Comparison of ENCODE assay signal across 10 cellular contexts in genomic region chr20:40532103-40532502, GRCh38.
DNase-seq lines count a peak whose midpoint lies in the region; ATAC-seq and TF ChIP-seq lines count a peak whose summit lies in the region.
"Had no signal": no experiment of that assay in that cellular context is flagged by ENCODE, and none has a peak within 500 bp of the region (broad histone marks: within the 10 kb centered on the region; RNA-seq: fewer than 3 reads in every experiment).

No MANE protein-coding gene starts in this region.

- intact Hi-C loops in PC-3 (cut with micrococcal nuclease) (no loop called here), heart right ventricle (cut with DNase I) (no loop called here), stomach (cut with DNase I; ENCODE audit: low total_unique reads) (no loop called here)

- H3K4me1 ChIP-seq in PC-3 (ENCODE audit: insufficient read depth, low read length), result no peaks in the 10 kb centered on the region
- no peaks in the 10 kb centered on the region for H3K4me1 ChIP-seq in heart right ventricle
- H3K4me1 ChIP-seq in stomach, result no peaks in the 10 kb centered on the region

- peaks cover 14% of the 10 kb centered on the region for H3K9me3 Mint-ChIP-seq in stimulated activated memory B cell treated with anti-CD40 and anti-IgM and Interleukin-4, amounts not matched to agents 10 μg/mL and 1 μg/mL and 100 μg/mL, for 72 hours

- H3K4me2 ChIP-seq in PC-3 (ENCODE audit: low read length), result no peak overlapping the region

- no peaks in the 10 kb centered on the region for H3K9me2 ChIP-seq in PC-3 (replicated peaks; ENCODE audit: low read length)

- no peak for DNase-seq in AG04450 (ENCODE audit: low read depth, low spot score)
- peak; percentile 12 for DNase-seq in ELF-1 (ENCODE audit: low read depth, low spot score)
- no peak for DNase-seq in PC-3
- DNase-seq in fibroblast of villous mesenchyme (ENCODE audit: low read depth), result no peak
- DNase-seq in heart right ventricle, result no peak
- DNase-seq in stomach, result no peak
- DNase-seq: aorta had no signal

- no TSS peak for BruUV-seq in PC-3 (replicated peaks; lab: Mats Ljungman, UMichigan)

- WGBS in heart right ventricle, 2 donors, result 62 to 67% methylated on average over 4 of the region's 4 CpGs
- 56 to 74% (median 69%) methylated on average over 4 of the region's 4 CpGs for WGBS in stomach, 5 donors

- no peaks in the 10 kb centered on the region for H3K27me3 Mint-ChIP-seq in stimulated activated memory B cell treated with anti-CD40 and anti-IgM and Interleukin-4, amounts not matched to agents 10 μg/mL and 1 μg/mL and 100 μg/mL, for 72 hours

- TF ChIP-seq POLR2A in stomach (IDR thresholded peaks at IDR 0.05), result no peak

- no peaks in the 10 kb centered on the region for H3K4me1 Mint-ChIP-seq in stimulated activated memory B cell treated with anti-CD40 and anti-IgM and Interleukin-4, amounts not matched to agents 10 μg/mL and 1 μg/mL and 100 μg/mL, for 72 hours

- POLR2A ChIA-PET in AG04450 (lab: Yijun Ruan, JAX), result no interaction called here
- POLR2A ChIA-PET in PC-3 (lab: Charles Lee; ENCODE audit: unreplicated experiment), result no interaction called here

- H3K27me3 ChIP-seq in AG04450 (ENCODE audit: control insufficient read depth, insufficient read depth, low read length) (no peaks in the 10 kb centered on the region), PC-3 (ENCODE audit: low read length) (no peaks in the 10 kb centered on the region), heart right ventricle (peaks cover 0 to 7% (median 0%) of the 10 kb centered on the region in 7 donors), stomach (no peaks in the 10 kb centered on the region)

- no peak overlapping the region for H3K4me3 Mint-ChIP-seq in stimulated activated memory B cell treated with anti-CD40 and anti-IgM and Interleukin-4, amounts not matched to agents 10 μg/mL and 1 μg/mL and 100 μg/mL, for 72 hours

- H3K9me3 ChIP-seq in AG04450 (ENCODE audit: control insufficient read depth, insufficient read depth, low read length), result peaks cover 7% of the 10 kb centered on the region; the same call in 1 of the 2 replicates
- H3K9me3 ChIP-seq in PC-3 (ENCODE audit: low read length), result peaks cover 3% of the 10 kb centered on the region; the same call in 1 of the 2 replicates
- peaks cover 0 to 35% (median 18%) of the 10 kb centered on the region in 11 donors for H3K9me3 ChIP-seq in heart right ventricle
- H3K9me3 ChIP-seq in stomach, result peaks cover 0 to 31% (median 19%) of the 10 kb centered on the region in 4 donors

- TF ChIP-seq EP300 in stomach (IDR thresholded peaks at IDR 0.05), result no peak

- H3K27ac Mint-ChIP-seq in stimulated activated memory B cell treated with anti-CD40 and anti-IgM and Interleukin-4, amounts not matched to agents 10 μg/mL and 1 μg/mL and 100 μg/mL, for 72 hours, result no peak overlapping the region

- no peaks in the 10 kb centered on the region for H3K79me2 ChIP-seq in PC-3 (ENCODE audit: low read length)

- H3K36me3 Mint-ChIP-seq in stimulated activated memory B cell treated with anti-CD40 and anti-IgM and Interleukin-4, amounts not matched to agents 10 μg/mL and 1 μg/mL and 100 μg/mL, for 72 hours, result no peaks in the 10 kb centered on the region

- H3K36me3 ChIP-seq in PC-3 (ENCODE audit: low read depth, low read length), result no peaks in the 10 kb centered on the region
- no peaks in the 10 kb centered on the region for H3K36me3 ChIP-seq in heart right ventricle
- H3K36me3 ChIP-seq in stomach, result no peaks in the 10 kb centered on the region

- H3K9ac ChIP-seq in PC-3 (ENCODE audit: low read length), result no peak overlapping the region

- ATAC-seq in PC-3, result no peak
- no peak for ATAC-seq in stimulated activated memory B cell treated with anti-CD40 and anti-IgM and Interleukin-4, amounts not matched to agents 10 μg/mL and 1 μg/mL and 100 μg/mL, for 72 hours
- no peak for ATAC-seq in GM19452 (IDR thresholded peaks at IDR 0.05; ENCODE audit: unreplicated experiment)
- no peak for ATAC-seq in heart right ventricle

- TF ChIP-seq CTCF in AG04450 (IDR thresholded peaks at IDR 0.05; ENCODE audit: low read depth, low read length) (peak; percentile 16; the same call in 1 of the 2 replicates), PC-3 (conservative IDR thresholded peaks at IDR 0.05; ENCODE audit: low read depth, low read length) (peak; percentile 51), fibroblast of villous mesenchyme (IDR thresholded peaks at IDR 0.05; ENCODE audit: insufficient read depth, low read depth, low read length) (peak; percentile 16), heart right ventricle (IDR thresholded peaks at IDR 0.05) (peak in 3 of 9 donors; percentile 13 to 22 (median 14)), stomach (IDR thresholded peaks at IDR 0.05) (no peak)

- H3K27ac ChIP-seq in AG04450 (ENCODE audit: low read depth, low read length), result no peak overlapping the region
- H3K27ac ChIP-seq in PC-3 (ENCODE audit: low read length), result no peak overlapping the region
- H3K27ac ChIP-seq in heart right ventricle, result no peak overlapping the region
- no peak overlapping the region for H3K27ac ChIP-seq in stomach
- H3K27ac ChIP-seq: SK-N-MC had no signal

- H3K4me3 ChIP-seq in AG04450 (ENCODE audit: low read depth, low read length), result no peak overlapping the region
- no peak overlapping the region for H3K4me3 ChIP-seq in PC-3 (ENCODE audit: low read length)
- no peak overlapping the region for H3K4me3 ChIP-seq in fibroblast of villous mesenchyme (ENCODE audit: low read depth, low read length)
- no peak overlapping the region for H3K4me3 ChIP-seq in heart right ventricle
- no peak overlapping the region for H3K4me3 ChIP-seq in stomach
- H3K4me3 ChIP-seq: SK-N-MC had no signal

- H4K20me1 ChIP-seq in PC-3 (ENCODE audit: low read length), result no peaks in the 10 kb centered on the region

- H2AFZ ChIP-seq in PC-3 (ENCODE audit: low read length), result no peak overlapping the region

- CTCF ChIA-PET in AG04450 (lab: Charles Lee), result no interaction called here
- CTCF ChIA-PET in PC-3 (lab: Charles Lee), result no interaction called here

- H3F3A ChIP-seq in PC-3 (ENCODE audit: low read length, unreplicated experiment), result no peaks in the 10 kb centered on the region

Comparison
In these comparisons a context has a peak if more than half of its experiments do, and no peak if none do; other contexts are left out.
1. CTCF ChIP-seq: peak in AG04450 (single experiment), PC-3 (single experiment) and fibroblast of villous mesenchyme (single experiment); none in stomach (0 of 7).